21 cellular contexts compared by ENCODE assay signal in the genomic region with DNA sequence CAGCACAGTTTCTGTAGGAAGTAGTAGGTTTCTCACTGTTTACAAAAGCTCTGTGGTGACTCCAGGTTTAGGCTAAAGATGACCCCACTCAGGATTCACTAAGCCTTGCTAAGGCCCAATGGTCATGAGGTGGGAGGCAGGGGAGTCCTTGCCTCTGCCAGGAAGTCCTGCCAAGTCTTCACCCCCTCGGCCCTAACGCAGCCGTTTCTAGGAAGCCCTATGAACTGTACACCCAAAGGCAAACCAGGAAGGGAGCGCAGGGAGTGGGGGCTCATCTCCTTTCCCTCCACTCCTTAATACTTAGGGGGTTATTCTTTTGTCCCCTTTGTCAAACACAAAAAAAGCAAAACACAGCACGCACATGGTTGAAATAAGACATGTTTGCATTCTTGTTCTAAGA.
DNase-seq lines count a peak whose midpoint lies in the region; ATAC-seq and TF ChIP-seq lines count a peak whose summit lies in the region.
"Had no signal": no experiment of that assay in that cellular context is flagged by ENCODE, and none has a peak within 500 bp of the region (broad histone marks: within the 10 kb centered on the region; RNA-seq: fewer than 3 reads in every experiment).

No MANE protein-coding gene starts in this region.

- intact Hi-C loops in IMR-90 (cut with micrococcal nuclease) (no loop called here), stomach (cut with DNase I; ENCODE audit: low total_unique reads) (no loop called here)

- CTCF ChIA-PET in IMR-90 (lab: Yijun Ruan, JAX): no interaction called here

- H4K5ac ChIP-seq in IMR-90 (ENCODE audit: low read depth, low read length): peak overlapping the region; percentile 70

- whole genome bisulfite sequencing in IMR-90 (ENCODE audit: extremely low coverage in 2 of 2, insufficient read length in 1 of 2), 2 experiments: no CpG with 5 or more reads among the region's 5 CpGs
- WGBS in endodermal cell (ENCODE audit: insufficient coverage in 1 of 2, insufficient read length in 1 of 2), 2 experiments: 97 to 100% methylated on average over 1 to 5 of the region's 5 CpGs
- WGBS in stomach, 5 donors: 31 to 65% (median 58%) methylated on average over 5 of the region's 5 CpGs

- no peak for TF ChIP-seq CTCF in IMR-90 (conservative IDR thresholded peaks at IDR 0.05; ENCODE audit: low read depth, low read length)
- no peak for TF ChIP-seq CTCF in endodermal cell (conservative IDR thresholded peaks at IDR 0.05)
- no peak for TF ChIP-seq CTCF in stomach (IDR thresholded peaks at IDR 0.05)

- H2BK5ac ChIP-seq in IMR-90 (ENCODE audit: low read depth, low read length, poor library complexity, severe bottlenecking): peak overlapping the region; percentile 41

- peak overlapping the region; percentile 48 for H3K23ac ChIP-seq in IMR-90 (ENCODE audit: low read depth, low read length)

- DNase-seq in IMR-90 (no peak), endodermal cell (no peak), stomach (peak; percentile 11), AG08395 (ENCODE audit: low spot score) (no peak), MV-4-11 (lab: John Stamatoyannopoulos, UW) (no peak), NCI-H1105 treated with DMSO at 0.1 percent for 48 hours (lab: John Stamatoyannopoulos, UW) (no peak), C1 segment of cervical spinal cord (lab: John Stamatoyannopoulos, UW) (no peak)
- no peak for DNase-seq in natural killer cell treated with Interleukin-12 subunit alpha and Interleukin-12 subunit beta and Interleukin-15 and Interleukin-18, amount 100 ng/mL, for 72 hours (ENCODE audit: low spot score)
- DNase-seq: activated CD4-positive, alpha-beta T cell treated with anti-CD3 and anti-CD28 coated beads, Interleukin-2, amount 50 U/mL, for 4 hours; CD8-positive, alpha-beta memory T cell; NCI-H1436; NCI-H526 treated with DMSO at 0.1 percent for 48 hours; WERI-Rb-1 had no signal

- H3K4me3 ChIP-seq in IMR-90 (ENCODE audit: insufficient read depth, low read depth, low read length) (no peak overlapping the region), endodermal cell (ENCODE audit: low read length) (no peak overlapping the region), stomach (no peak overlapping the region)
- H3K4me3 ChIP-seq: cardiac muscle cell, GM12878 had no signal

- peaks cover 57% of the 10 kb centered on the region for H3K9me1 ChIP-seq in IMR-90 (ENCODE audit: insufficient read depth, low read length)

- no peak overlapping the region; the same call in 1 of the 2 replicates for H2AK5ac ChIP-seq in IMR-90 (ENCODE audit: low read depth, low read length)

- peak overlapping the region; percentile 55; the same call in 1 of the 2 replicates for H3K27ac ChIP-seq in IMR-90 (ENCODE audit: insufficient read depth, low read length)
- H3K27ac ChIP-seq in endodermal cell (ENCODE audit: low read depth, low read length): no peak overlapping the region
- peak overlapping the region in 4 of 5 donors; percentile 3 to 83 (median 60) for H3K27ac ChIP-seq in stomach
- H3K27ac ChIP-seq: cardiac muscle cell, epithelial cell of prostate, neutrophil, WERI-Rb-1 had no signal

- no peaks in the 10 kb centered on the region for H3K27me3 ChIP-seq in IMR-90 (ENCODE audit: control insufficient read depth, insufficient read depth, low read length)
- no peaks in the 10 kb centered on the region for H3K27me3 ChIP-seq in endodermal cell (ENCODE audit: control insufficient read depth, insufficient read depth, low read length, poor library complexity, severe bottlenecking)
- no peaks in the 10 kb centered on the region for H3K27me3 ChIP-seq in stomach
- H3K27me3 ChIP-seq: cardiac muscle cell, neutrophil had no signal

- no peaks in the 10 kb centered on the region for H3K27me3 Mint-ChIP-seq in endodermal cell (ENCODE audit: insufficient read depth)
- no peaks in the 10 kb centered on the region for H3K27me3 Mint-ChIP-seq in natural killer cell treated with Interleukin-12 subunit alpha and Interleukin-12 subunit beta and Interleukin-15 and Interleukin-18, amount 100 ng/mL, for 72 hours

- peak overlapping the region; percentile 19; the same call in 1 of the 2 replicates for H2BK120ac ChIP-seq in IMR-90 (ENCODE audit: low read depth, low read length)

- 0 out of 2 replicates have a peak overlapping the region, but pooled peaks have one; percentile 20 for H2BK20ac ChIP-seq in IMR-90 (ENCODE audit: low read depth, low read length)

- peaks cover 57 to 89% of the 10 kb centered on the region in 2 experiments for H3K79me1 ChIP-seq in IMR-90 (ENCODE audit: low read depth in 1 of 2, low read length in 2 of 2)

- H4K8ac ChIP-seq in IMR-90 (ENCODE audit: low read depth in 2 of 2, low read length in 2 of 2): peak overlapping the region; percentile 0 to 54; a peak in 2 of 4 replicates

- H3K9me3 ChIP-seq in IMR-90 (ENCODE audit: control insufficient read depth, insufficient read depth, low read length) (no peaks in the 10 kb centered on the region), endodermal cell (ENCODE audit: control insufficient read depth, low read length) (no peaks in the 10 kb centered on the region), stomach (no peaks in the 10 kb centered on the region)
- H3K9me3 ChIP-seq: neutrophil had no signal

- no peak overlapping the region for H3K9ac ChIP-seq in IMR-90 (ENCODE audit: low read depth, low read length)
- H3K9ac ChIP-seq in endodermal cell (ENCODE audit: extremely low read depth, low read length, poor library complexity, severe bottlenecking): no peak overlapping the region

- no peak; the same call in 1 of the 2 replicates for ATAC-seq in IMR-90 (ENCODE audit: low read depth)
- peak in 1 of 2 donors; percentile 17 for ATAC-seq in natural killer cell treated with Interleukin-12 subunit alpha and Interleukin-12 subunit beta and Interleukin-15 and Interleukin-18, amount 100 ng/mL, for 72 hours
- ATAC-seq: GM12878, HCT116, left colon, SK-N-SH treated with all-trans-retinoic acid at 6 μM for 48 hours had no signal

- H2BK15ac ChIP-seq in IMR-90 (ENCODE audit: low read depth, low read length): no peak overlapping the region

- no TSS peak for BruUV-seq in IMR-90 (replicated peaks; lab: Mats Ljungman, UMichigan)

- TF ChIP-seq RAD21 in IMR-90 (IDR thresholded peaks at IDR 0.05; ENCODE audit: low read length): no peak

- H4K20me1 ChIP-seq in IMR-90 (ENCODE audit: insufficient read depth, low read length): peaks cover 75% of the 10 kb centered on the region

- H3K4me1 Mint-ChIP-seq in endodermal cell: peaks cover 23% of the 10 kb centered on the region
- peaks cover 77 to 87% of the 10 kb centered on the region in 2 donors for H3K4me1 Mint-ChIP-seq in natural killer cell treated with Interleukin-12 subunit alpha and Interleukin-12 subunit beta and Interleukin-15 and Interleukin-18, amount 100 ng/mL, for 72 hours (ENCODE audit: low read depth in 2 of 2)

- peak overlapping the region; percentile 18 for H3K18ac ChIP-seq in IMR-90 (ENCODE audit: low read depth, low read length)

- H3K4ac ChIP-seq in IMR-90 (ENCODE audit: low read depth, low read length): peak overlapping the region; percentile 57

- peak overlapping the region; percentile 20 for H3K27ac Mint-ChIP-seq in endodermal cell
- H3K27ac Mint-ChIP-seq in natural killer cell treated with Interleukin-12 subunit alpha and Interleukin-12 subunit beta and Interleukin-15 and Interleukin-18, amount 100 ng/mL, for 72 hours: peak overlapping the region; percentile 40 to 89
- H3K27ac Mint-ChIP-seq: CD8-positive, alpha-beta memory T cell; T-helper 2 cell treated with Interferon-gamma antibody and Interleukin-4, amounts not matched to agents 5 μg/mL and 100 μg/mL, for 36 hours had no signal

- H3K4me2 ChIP-seq in IMR-90 (ENCODE audit: low read depth, low read length): peak overlapping the region; percentile 45

- H3K56ac ChIP-seq in IMR-90 (ENCODE audit: extremely low read depth, insufficient read depth, low read length): no peak overlapping the region

- no peak for TF ChIP-seq EP300 in stomach (IDR thresholded peaks at IDR 0.05)

- peak overlapping the region; percentile 7 for H2AK9ac ChIP-seq in IMR-90 (replicated peaks; ENCODE audit: low read depth, low read length, poor library complexity)

- no peak for TF ChIP-seq POLR2A in IMR-90 (IDR thresholded peaks at IDR 0.05; ENCODE audit: low read depth, low read length)
- no peak for TF ChIP-seq POLR2A in stomach (IDR thresholded peaks at IDR 0.05)

- dilution Hi-C loops in IMR-90 (cut with HindIII; ENCODE audit: low sequenced_read_pairs, unreplicated experiment): no loop called here

- H3K4me1 ChIP-seq in IMR-90 (ENCODE audit: control insufficient read depth, insufficient read depth, low read length): peaks cover 39% of the 10 kb centered on the region
- H3K4me1 ChIP-seq in endodermal cell (ENCODE audit: control insufficient read depth, insufficient read depth, low read length): no peaks in the 10 kb centered on the region
- H3K4me1 ChIP-seq in stomach: peaks cover 20 to 72% (median 49%) of the 10 kb centered on the region in 4 donors

- H3K9me3 Mint-ChIP-seq in endodermal cell: no peaks in the 10 kb centered on the region
- H3K9me3 Mint-ChIP-seq in natural killer cell treated with Interleukin-12 subunit alpha and Interleukin-12 subunit beta and Interleukin-15 and Interleukin-18, amount 100 ng/mL, for 72 hours: no peaks in the 10 kb centered on the region
- H3K9me3 Mint-ChIP-seq: CD8-positive, alpha-beta memory T cell; T-helper 2 cell treated with Interferon-gamma antibody and Interleukin-4, amounts not matched to agents 5 μg/mL and 100 μg/mL, for 36 hours had no signal

- peaks cover 15% of the 10 kb centered on the region for H3K36me3 Mint-ChIP-seq in endodermal cell (ENCODE audit: low read depth)
- H3K36me3 Mint-ChIP-seq in natural killer cell treated with Interleukin-12 subunit alpha and Interleukin-12 subunit beta and Interleukin-15 and Interleukin-18, amount 100 ng/mL, for 72 hours: no peaks in the 10 kb centered on the region
- H3K36me3 Mint-ChIP-seq: CD8-positive, alpha-beta memory T cell had no signal

- H3K4me3 Mint-ChIP-seq in endodermal cell: no peak overlapping the region
- H3K4me3 Mint-ChIP-seq in natural killer cell treated with Interleukin-12 subunit alpha and Interleukin-12 subunit beta and Interleukin-15 and Interleukin-18, amount 100 ng/mL, for 72 hours: peak overlapping the region; percentile 26
- H3K4me3 Mint-ChIP-seq: CD8-positive, alpha-beta memory T cell; T-helper 2 cell treated with Interferon-gamma antibody and Interleukin-4, amounts not matched to agents 5 μg/mL and 100 μg/mL, for 36 hours had no signal

- H3K36me3 ChIP-seq in IMR-90 (ENCODE audit: control insufficient read depth, insufficient read depth, low read length): peaks cover 15% of the 10 kb centered on the region
- H3K36me3 ChIP-seq in endodermal cell (ENCODE audit: control insufficient read depth, insufficient read depth, low read length): peaks cover 8% of the 10 kb centered on the region
- H3K36me3 ChIP-seq in stomach: peaks cover 0 to 7% (median 5%) of the 10 kb centered on the region in 4 donors
- H3K36me3 ChIP-seq: cardiac muscle cell had no signal

- POLR2A ChIA-PET in IMR-90 (lab: Charles Lee; ENCODE audit: unreplicated experiment): no interaction called here

- in situ Hi-C loops in IMR-90 (cut with MboI; ENCODE audit: low sequenced_read_pairs): no loop called here

- H4K91ac ChIP-seq in IMR-90 (ENCODE audit: insufficient read depth, low read depth, low read length): peak overlapping the region; percentile 5; the same call in 1 of the 2 replicates

- H2AFZ ChIP-seq in IMR-90 (replicated peaks; ENCODE audit: low read length, poor library complexity): no peak overlapping the region

- H3K14ac ChIP-seq in IMR-90 (replicated peaks; ENCODE audit: low read depth, low read length): peak overlapping the region; percentile 56; the same call in 1 of the 2 replicates
